Comparison of ENCODE assay signal across 8 cellular contexts in genomic region chr15:69413822-69414701, GRCh38.
DNase-seq lines count a peak whose midpoint lies in the region; ATAC-seq and TF ChIP-seq lines count a peak whose summit lies in the region.

TSS of gene KIF23 (plus strand) at chr15:69414349. CDS start at chr15:69414466, 117 bp downstream.

- CTCF ChIA-PET in AG04449 (lab: Yijun Ruan, JAX) = interaction anchor here (0.7 to 0.8 kb wide), 2 partner anchors 19 to 22 kb away, joined by 3 read pairs; no protein-coding TSS in a partner anchor

- peak within 1 kb of the TSS; percentile 98 for H3K4me3 ChIP-seq in AG04449 (ENCODE audit: low read depth, low read length)
- H3K4me3 ChIP-seq in WI38 (ENCODE audit: low read depth, low read length) = peak within 1 kb of the TSS; percentile 85
- peak within 1 kb of the TSS; percentile 97 to 98 for H3K4me3 ChIP-seq in cardiac fibroblast (replicated peaks in 1 of 2; ENCODE audit: low read depth in 2 of 2, low read length in 2 of 2)

- POLR2A ChIA-PET in AG04449 (lab: Yijun Ruan, JAX) = interaction anchor here (0.7 to 2.3 kb wide), 6 partner anchors 10 to 49 kb away, joined by 3 to 23 read pairs (median 4); partner anchors contain the start of gene RPLP1

- ATAC-seq in GM18873 (IDR thresholded peaks at IDR 0.05; ENCODE audit: low FRiP score, unreplicated experiment) (peak; percentile 84), HG03139 (IDR thresholded peaks at IDR 0.05; ENCODE audit: unreplicated experiment) (peak; percentile 91)

- TF ChIP-seq CTCF in AG04449 (IDR thresholded peaks at IDR 0.05; ENCODE audit: insufficient read depth, low read length, missing control alignments) (no peak), WI38 (IDR thresholded peaks at IDR 0.05; ENCODE audit: low read depth, low read length) (no peak), cardiac fibroblast (IDR thresholded peaks at IDR 0.05; ENCODE audit: low read depth, low read length) (no peak)

- DNase-seq in AG04449 (ENCODE audit: low read depth, low spot score) (peak; percentile 67), NCI-H2227 treated with DMSO at 0.1 percent for 48 hours (lab: John Stamatoyannopoulos, UW) (peak; percentile 87), cardiac fibroblast (ENCODE audit: low read depth in 2 of 2) (peak; percentile 94 to 96), iPS-NIHi7 (ENCODE audit: extremely low spot score) (peak; percentile 99), smooth muscle cell of the brain vasculature (ENCODE audit: low read depth, low spot score) (peak; percentile 69)

Comparison
In these comparisons a context has a peak if more than half of its experiments do, and no peak if none do; other contexts are left out.
1. Peak in every context shown above with its lines: DNase-seq, ATAC-seq and H3K4me3 ChIP-seq.